Comparison of ENCODE assay signal across 8 cellular contexts in genomic region chr4:145619639-145619996, GRCh38. TPM values are rescaled to one million over a fixed set of nuclear protein-coding genes. Genes with fewer than 3 reads are reported as not detected.
DNase-seq lines count a peak whose midpoint lies in the region; ATAC-seq and TF ChIP-seq lines count a peak whose summit lies in the region.

No MANE protein-coding gene starts in this region.

- H3K4me1 ChIP-seq in HUES6 (ENCODE audit: control insufficient read depth, insufficient read depth, low read length) (peaks cover 21% of the 10 kb centered on the region), mononuclear cell (ENCODE audit: insufficient read depth, low read length) (peaks cover 23% of the 10 kb centered on the region)

- H3K36me3 Mint-ChIP-seq in WTC11, result peaks cover 20% of the 10 kb centered on the region
- H3K36me3 Mint-ChIP-seq in effector memory CD8-positive, alpha-beta T cell (ENCODE audit: insufficient read depth), result peaks cover 26% of the 10 kb centered on the region
- peaks cover 11 to 16% of the 10 kb centered on the region in 2 donors for H3K36me3 Mint-ChIP-seq in stimulated activated naive B cell treated with anti-CD40 and anti-IgM and Interleukin-4, amounts not matched to agents 10 μg/mL and 1 μg/mL and 100 μg/mL, for 72 hours

- peak overlapping the region; percentile 87 for H3K9ac ChIP-seq in HUES6 (ENCODE audit: low read length)

- no peak for TF ChIP-seq CTCF in WTC11 (IDR thresholded peaks at IDR 0.05)

- H3K4me1 Mint-ChIP-seq in WTC11, result peaks cover 41% of the 10 kb centered on the region
- H3K4me1 Mint-ChIP-seq in effector memory CD8-positive, alpha-beta T cell (ENCODE audit: low read depth in 2 of 2), result peaks cover 22 to 47% of the 10 kb centered on the region in 2 donors
- peaks cover 9 to 18% of the 10 kb centered on the region in 2 donors for H3K4me1 Mint-ChIP-seq in stimulated activated naive B cell treated with anti-CD40 and anti-IgM and Interleukin-4, amounts not matched to agents 10 μg/mL and 1 μg/mL and 100 μg/mL, for 72 hours

- H3K36me3 ChIP-seq in HUES6 (ENCODE audit: control insufficient read depth, insufficient read depth, low read length), result no peaks in the 10 kb centered on the region

- peak overlapping the region; percentile 94 for H3K4me3 Mint-ChIP-seq in WTC11
- H3K4me3 Mint-ChIP-seq in effector memory CD8-positive, alpha-beta T cell, result peak overlapping the region; percentile 95 to 97
- peak overlapping the region; percentile 94 to 99 for H3K4me3 Mint-ChIP-seq in stimulated activated naive B cell treated with anti-CD40 and anti-IgM and Interleukin-4, amounts not matched to agents 10 μg/mL and 1 μg/mL and 100 μg/mL, for 72 hours

- peak; percentile 74 for DNase-seq in DMS53 treated with DMSO at 0.1 percent for 48 hours (lab: John Stamatoyannopoulos, UW; ENCODE audit: unreplicated experiment)
- DNase-seq in WTC11 (ENCODE audit: low spot score), result no peak
- DNase-seq in effector memory CD8-positive, alpha-beta T cell, result peak in 1 of 3 experiments; percentile 28
- no peak for DNase-seq in stimulated activated naive B cell treated with anti-CD40 and anti-IgM and Interleukin-4, amounts not matched to agents 10 μg/mL and 1 μg/mL and 100 μg/mL, for 72 hours
- DNase-seq in D341Med (ENCODE audit: low spot score), result no peak

- H3K9me3 Mint-ChIP-seq in WTC11, result peaks cover 20% of the 10 kb centered on the region
- H3K9me3 Mint-ChIP-seq in effector memory CD8-positive, alpha-beta T cell, result no peaks in the 10 kb centered on the region
- peaks cover 2 to 4% of the 10 kb centered on the region in 2 donors for H3K9me3 Mint-ChIP-seq in stimulated activated naive B cell treated with anti-CD40 and anti-IgM and Interleukin-4, amounts not matched to agents 10 μg/mL and 1 μg/mL and 100 μg/mL, for 72 hours

- H3K27ac Mint-ChIP-seq in WTC11, result peak overlapping the region; percentile 94
- H3K27ac Mint-ChIP-seq in effector memory CD8-positive, alpha-beta T cell, result peak overlapping the region; percentile 98 to 99
- peak overlapping the region; percentile 98 for H3K27ac Mint-ChIP-seq in stimulated activated naive B cell treated with anti-CD40 and anti-IgM and Interleukin-4, amounts not matched to agents 10 μg/mL and 1 μg/mL and 100 μg/mL, for 72 hours

- H3K9me3 ChIP-seq in HUES6 (ENCODE audit: control insufficient read depth, insufficient read depth, low read depth, low read length) (peaks cover 17% of the 10 kb centered on the region), mononuclear cell (ENCODE audit: low read depth, low read length) (no peaks in the 10 kb centered on the region)

- H3K4me3 ChIP-seq in HUES6 (ENCODE audit: low read depth, low read length) (peak overlapping the region; percentile 75), mononuclear cell (ENCODE audit: low read length) (peak overlapping the region; percentile 84)

- POLR2A ChIA-PET in WTC11 (lab: Charles Lee), result no interaction called here

- H3K27me3 Mint-ChIP-seq in WTC11 (ENCODE audit: low read depth), result no peaks in the 10 kb centered on the region; the same call in 1 of the 2 replicates
- H3K27me3 Mint-ChIP-seq in effector memory CD8-positive, alpha-beta T cell, result no peaks in the 10 kb centered on the region
- H3K27me3 Mint-ChIP-seq in stimulated activated naive B cell treated with anti-CD40 and anti-IgM and Interleukin-4, amounts not matched to agents 10 μg/mL and 1 μg/mL and 100 μg/mL, for 72 hours, result no peaks in the 10 kb centered on the region

- CTCF ChIA-PET in WTC11 (lab: Charles Lee), result interaction anchor here (0.7 to 1.0 kb wide), 2 partner anchors 23 to 402 kb away, joined by 3 read pairs; no protein-coding TSS in a partner anchor

- ATAC-seq in GM21515 (IDR thresholded peaks at IDR 0.05; ENCODE audit: unreplicated experiment) (peak; percentile 48), WTC11 (peak; percentile 40)
- peak; percentile 46 for ATAC-seq in effector memory CD8-positive, alpha-beta T cell (replicated peaks)
- ATAC-seq in stimulated activated naive B cell treated with anti-CD40 and anti-IgM and Interleukin-4, amounts not matched to agents 10 μg/mL and 1 μg/mL and 100 μg/mL, for 72 hours (replicated peaks), result peak; percentile 67

- H3K27ac ChIP-seq in HUES6 (ENCODE audit: low read depth, low read length), result peak overlapping the region; percentile 91

- H3K27me3 ChIP-seq in HUES6 (ENCODE audit: control insufficient read depth, insufficient read depth, low read length) (no peaks in the 10 kb centered on the region), mononuclear cell (ENCODE audit: insufficient read depth, low read length) (no peaks in the 10 kb centered on the region)

TF ChIP-seq in WTC11, 78 proteins besides CTCF, POLR2A, EP300 and RAD21:
- TF ChIP-seq GTF2I (CRISPR knock-in tag; conservative IDR thresholded peaks at IDR 0.05) (no peak), ZNF423 (CRISPR knock-in tag; IDR thresholded peaks at IDR 0.05) (0 out of 2 replicates have a peak, but pooled peaks have one; percentile 1)

RNA-seq across cellular contexts. Expression of gene MMAA, which starts 0.4 kb away (rescaled TPM):
- total RNA-seq in WTC11 (2021), result 4.9 to 5.9 TPM (median 5.0 TPM) in 3 replicates
- total RNA-seq in mononuclear cell, result 5.2 TPM
